Comparison of ENCODE assay signal across 8 cellular contexts in genomic region chr21:44873356-44874239, GRCh38. TPM values are rescaled to one million over a fixed set of nuclear protein-coding genes. Genes with fewer than 3 reads are reported as not detected.
DNase-seq lines count a peak whose midpoint lies in the region; ATAC-seq, FAIRE-seq and TF ChIP-seq lines count a peak whose summit lies in the region.

TSS of gene PTTG1IP (minus strand) at chr21:44873690. CDS start at chr21:44873616, 74 bp downstream.

- H4K8ac ChIP-seq in H1 (ENCODE audit: extremely low read depth, insufficient read depth, low read length) (peak within 1 kb of the TSS; percentile 94; the same call in 1 of the 2 replicates), mesenchymal stem cell (ENCODE audit: low read length) (peak within 1 kb of the TSS; percentile 63)

- no peak for TF ChIP-seq RAD21 in H1 (IDR thresholded peaks at IDR 0.05 in 1 of 2, conservative IDR thresholded peaks at IDR 0.05 in 1 of 2; ENCODE audit: low read depth in 2 of 2, low read length in 2 of 2)

- in situ Hi-C loops in Caki2 (cut with HindIII; ENCODE audit: low pct_unique_long_range_greater_than_20kb, low sequenced_read_pairs) = no loop called here

- 1% methylated on average over 36 of the region's 123 CpGs; no CpG with 5 or more reads in 1 of the 2 experiments for WGBS in H1 (ENCODE audit: extremely low coverage in 1 of 2, insufficient coverage in 1 of 2, insufficient read length in 1 of 2, insufficient replicate concordance in 2 of 2, low coverage in 1 of 2, low lambda C conversion rate in 2 of 2, missing lambda C conversion rate in 1 of 2), 2 experiments
- 1% methylated on average over 98 of the region's 123 CpGs for WGBS in mesenchymal stem cell

- CTCF ChIA-PET in activated CD8-positive, alpha-beta memory T cell treated with anti-CD3 and anti-CD28 coated beads, Interleukin-2, amount 10 ng/mL, durations not matched to agents 7 days and 5 days (lab: Charles Lee) = interaction anchor here (0.6 to 6.2 kb wide), 16 partner anchors 10 to 386 kb away, joined by 3 to 56 read pairs (median 4); partner anchors contain the start of genes SLX9, SUMO3 and UBE2G2
- CTCF ChIA-PET in H1 (lab: Charles Lee; ENCODE audit: partially characterized antibody) = interaction anchor here (0.7 to 1.7 kb wide), 6 partner anchors 20 to 73 kb away, joined by 3 to 7 read pairs (median 4); no protein-coding TSS in a partner anchor

- H2BK15ac ChIP-seq in H1 (ENCODE audit: low read length) = no peak within 1 kb of the TSS
- H2BK15ac ChIP-seq in mesenchymal stem cell (ENCODE audit: low read depth, poor library complexity, severe bottlenecking) = peak within 1 kb of the TSS; percentile 71

- no peaks in the 10 kb centered on the region for H3K36me3 Mint-ChIP-seq in activated CD8-positive, alpha-beta memory T cell treated with anti-CD3 and anti-CD28 coated beads, Interleukin-2, amount 10 ng/mL, durations not matched to agents 7 days and 5 days

- H3K36me3 ChIP-seq in HUES48 (ENCODE audit: control insufficient read depth, insufficient read depth, low read length) = no peaks in the 10 kb centered on the region
- peaks cover 16% of the 10 kb centered on the region for H3K36me3 ChIP-seq in NT2/D1 (ENCODE audit: insufficient read depth, insufficient read length, low read length)
- H3K36me3 ChIP-seq in H1 (ENCODE audit: control insufficient read depth in 2 of 4, insufficient read depth in 4 of 4, low read length in 3 of 4) = no peaks in the 10 kb centered on the region; a peak in 1 of 8 replicates
- H3K36me3 ChIP-seq in mesenchymal stem cell (ENCODE audit: control insufficient read depth in 1 of 2, insufficient read depth in 2 of 2, low read depth in 1 of 2, low read length in 2 of 2) = no peaks in the 10 kb centered on the region

- FAIRE-seq in H1 (lab: Jason Lieb, UNC) = no peak

- TF ChIP-seq EP300 in H1 (IDR thresholded peaks at IDR 0.05; ENCODE audit: borderline replicate concordance in 1 of 2, low read depth in 2 of 2, low read length in 2 of 2) = no peak

- ATAC-seq in GM21390 (IDR thresholded peaks at IDR 0.05; ENCODE audit: unreplicated experiment) = peak; percentile 65
- peak; percentile 86 for ATAC-seq in activated CD8-positive, alpha-beta memory T cell treated with anti-CD3 and anti-CD28 coated beads, Interleukin-2, amount 10 ng/mL, durations not matched to agents 7 days and 5 days

- no peak within 1 kb of the TSS for H2BK20ac ChIP-seq in H1 (ENCODE audit: low read length)

- no peaks in the 10 kb centered on the region for H3K9me3 ChIP-seq in HUES48 (ENCODE audit: control insufficient read depth, insufficient read depth, low read length)
- H3K9me3 ChIP-seq in NT2/D1 (ENCODE audit: insufficient read depth, low read length) = no peaks in the 10 kb centered on the region
- H3K9me3 ChIP-seq in H1 (ENCODE audit: insufficient read depth in 2 of 2, low read depth in 1 of 2, low read length in 1 of 2) = no peaks in the 10 kb centered on the region
- H3K9me3 ChIP-seq in mesenchymal stem cell (ENCODE audit: control insufficient read depth, low read length) = no peaks in the 10 kb centered on the region

- H2BK120ac ChIP-seq in H1 (replicated peaks; ENCODE audit: low read depth, low read length) (no peak within 1 kb of the TSS), mesenchymal stem cell (ENCODE audit: low read depth, low read length) (peak within 1 kb of the TSS; percentile 75)

- H3K4me3 Mint-ChIP-seq in activated CD8-positive, alpha-beta memory T cell treated with anti-CD3 and anti-CD28 coated beads, Interleukin-2, amount 10 ng/mL, durations not matched to agents 7 days and 5 days = peak within 1 kb of the TSS; percentile 86

- H3K18ac ChIP-seq in H1 (ENCODE audit: extremely low read depth, low read length) = peak within 1 kb of the TSS; percentile 75
- H3K18ac ChIP-seq in mesenchymal stem cell (ENCODE audit: low read depth in 1 of 2, low read length in 2 of 2) = peak within 1 kb of the TSS; percentile 88 to 98

- H3K4me3 ChIP-seq in HUES48 (ENCODE audit: low read depth, low read length) (peak within 1 kb of the TSS; percentile 89), NT2/D1 (ENCODE audit: insufficient read length, low read depth) (peak within 1 kb of the TSS; percentile 92), H1 (ENCODE audit: extremely low read depth in 1 of 4, insufficient read depth in 2 of 4, low read depth in 3 of 4, low read length in 4 of 4) (peak within 1 kb of the TSS; percentile 71 to 95 (median 78)), mesenchymal stem cell (ENCODE audit: insufficient read depth in 1 of 2, low read depth in 1 of 2, low read length in 2 of 2) (peak within 1 kb of the TSS; percentile 91 to 93)

- TF ChIP-seq CTCF in H1 (IDR thresholded peaks at IDR 0.05; ENCODE audit: control extremely low read depth in 1 of 3, insufficient read depth in 1 of 3, low read depth in 1 of 3, low read length in 3 of 3) = no peak

- H4K91ac ChIP-seq in H1 (replicated peaks; ENCODE audit: insufficient read length, low read length) = peak within 1 kb of the TSS; percentile 41
- H4K91ac ChIP-seq in mesenchymal stem cell (ENCODE audit: low read length) = peak within 1 kb of the TSS; percentile 88

- H3K27me3 Mint-ChIP-seq in activated CD8-positive, alpha-beta memory T cell treated with anti-CD3 and anti-CD28 coated beads, Interleukin-2, amount 10 ng/mL, durations not matched to agents 7 days and 5 days = no peaks in the 10 kb centered on the region

- peaks cover 41% of the 10 kb centered on the region for H3K4me1 Mint-ChIP-seq in activated CD8-positive, alpha-beta memory T cell treated with anti-CD3 and anti-CD28 coated beads, Interleukin-2, amount 10 ng/mL, durations not matched to agents 7 days and 5 days

- H3K4me1 ChIP-seq in HUES48 (ENCODE audit: control insufficient read depth, insufficient read depth, low read length) (peaks cover 27% of the 10 kb centered on the region), NT2/D1 (ENCODE audit: insufficient read depth, insufficient read length) (peaks cover 14% of the 10 kb centered on the region), H1 (replicated peaks in 1 of 4; ENCODE audit: control insufficient read depth in 3 of 4, insufficient read depth in 4 of 4, low read length in 3 of 4) (peaks cover 6 to 9% (median 7%) of the 10 kb centered on the region in 4 experiments), mesenchymal stem cell (ENCODE audit: control insufficient read depth, insufficient read depth, low read depth, low read length) (peaks cover 27% of the 10 kb centered on the region)

- H3K27ac ChIP-seq in HUES48 (ENCODE audit: low read depth, low read length) = peak within 1 kb of the TSS; percentile 72
- H3K27ac ChIP-seq in H1 (ENCODE audit: low read depth, low read length) = peak within 1 kb of the TSS; percentile 30
- peak within 1 kb of the TSS; percentile 24 for H3K27ac ChIP-seq in mesenchymal stem cell (ENCODE audit: low read length, poor library complexity, severe bottlenecking)

- H2AFZ ChIP-seq in H1 (ENCODE audit: low read length) (peak within 1 kb of the TSS; percentile 21), mesenchymal stem cell (ENCODE audit: low read depth, low read length) (no peak within 1 kb of the TSS)

- H2AK5ac ChIP-seq in H1 (ENCODE audit: low read depth, low read length) (no peak within 1 kb of the TSS; the same call in 1 of the 2 replicates), mesenchymal stem cell (ENCODE audit: low read length, severe bottlenecking) (no peak within 1 kb of the TSS)

- DNase-seq in Caki2 (ENCODE audit: low read depth) (peak; percentile 98), NT2/D1 (ENCODE audit: low read depth, low spot score) (peak; percentile 96), H1 (ENCODE audit: low read depth in 1 of 2, low spot score in 2 of 2) (peak; percentile 91 to 98), mesenchymal stem cell (peak; percentile 95)
- peak; percentile 99 for DNase-seq in activated CD8-positive, alpha-beta memory T cell treated with anti-CD3 and anti-CD28 coated beads, Interleukin-2, amount 10 ng/mL, durations not matched to agents 7 days and 5 days
- DNase-seq in stimulated activated CD8-positive, alpha-beta memory T cell treated with anti-CD3 and anti-CD28 coated beads, Interleukin-12 subunit alpha, Interleukin-12 subunit beta, amount 100 ng/mL, for 24 hours (ENCODE audit: extremely low read depth) = peak; percentile 98

- H3K4ac ChIP-seq in H1 (replicated peaks; ENCODE audit: insufficient read length, low read depth, low read length) = no peak within 1 kb of the TSS
- peak within 1 kb of the TSS; percentile 72 to 86 for H3K4ac ChIP-seq in mesenchymal stem cell (ENCODE audit: low read depth in 1 of 2, low read length in 2 of 2)

- peaks cover 19 to 27% of the 10 kb centered on the region in 2 experiments for H4K20me1 ChIP-seq in H1 (replicated peaks in 1 of 2; ENCODE audit: control insufficient read depth in 1 of 2, insufficient read depth in 2 of 2, low read length in 2 of 2)

- H3K4me2 ChIP-seq in H1 (ENCODE audit: insufficient read depth in 1 of 2, low read depth in 2 of 2, low read length in 2 of 2) (peak within 1 kb of the TSS; percentile 93 to 98), mesenchymal stem cell (ENCODE audit: low read length, poor library complexity, severe bottlenecking) (peak within 1 kb of the TSS; percentile 95)

- peak within 1 kb of the TSS; percentile 90 for H3K27ac Mint-ChIP-seq in activated CD8-positive, alpha-beta memory T cell treated with anti-CD3 and anti-CD28 coated beads, Interleukin-2, amount 10 ng/mL, durations not matched to agents 7 days and 5 days

- peak within 1 kb of the TSS; percentile 70 for H4K5ac ChIP-seq in H1 (ENCODE audit: insufficient read length, low read depth, low read length)

- H3K27me3 ChIP-seq in HUES48 (ENCODE audit: control insufficient read depth, insufficient read depth, low read length) (peaks cover 18% of the 10 kb centered on the region), NT2/D1 (ENCODE audit: insufficient read depth, insufficient read length) (peaks cover 20% of the 10 kb centered on the region), H1 (replicated peaks in 1 of 4; ENCODE audit: control insufficient read depth in 3 of 4, extremely low read depth in 1 of 4, insufficient read depth in 3 of 4, low read length in 3 of 4) (peaks cover 0 to 19% (median 15%) of the 10 kb centered on the region in 4 experiments; a peak in 5 of 7 replicates), mesenchymal stem cell (ENCODE audit: control insufficient read depth in 1 of 2, insufficient read depth in 1 of 2, low read length in 2 of 2) (no peaks in the 10 kb centered on the region)

- peaks cover 16% of the 10 kb centered on the region for H3K23me2 ChIP-seq in H1 (ENCODE audit: low read depth, low read length)

- H2BK12ac ChIP-seq in H1 (ENCODE audit: low read depth, low read length) (no peak within 1 kb of the TSS), mesenchymal stem cell (ENCODE audit: low read length in 2 of 2) (peak within 1 kb of the TSS in 1 of 2 experiments; percentile 76)

- peak within 1 kb of the TSS; percentile 48 for H3K9ac ChIP-seq in HUES48 (ENCODE audit: low read depth, low read length)
- H3K9ac ChIP-seq in NT2/D1 (ENCODE audit: insufficient read length, low read depth) = peak within 1 kb of the TSS; percentile 93
- peak within 1 kb of the TSS; percentile 62 to 83 (median 76) for H3K9ac ChIP-seq in H1 (replicated peaks in 1 of 4; ENCODE audit: extremely low read depth in 1 of 4, low read depth in 3 of 4, low read length in 3 of 4)
- peak within 1 kb of the TSS; percentile 91 for H3K9ac ChIP-seq in mesenchymal stem cell (ENCODE audit: low read length)

- POLR2A ChIA-PET in H1 (lab: Charles Lee; ENCODE audit: partially characterized antibody) = interaction anchor here (0.7 to 3.7 kb wide), 19 partner anchors 10 to 388 kb away, joined by 3 to 16 read pairs (median 5); partner anchors contain the start of genes ITGB2, SLX9 and UBE2G2

- no peak within 1 kb of the TSS for H3K14ac ChIP-seq in H1 (ENCODE audit: insufficient read length)
- H3K14ac ChIP-seq in mesenchymal stem cell (ENCODE audit: low read length in 2 of 2) = peak within 1 kb of the TSS in 1 of 2 experiments; percentile 96

- peak within 1 kb of the TSS; percentile 24 for H3K56ac ChIP-seq in H1 (replicated peaks; ENCODE audit: insufficient read length, low read depth, low read length)

- no peaks in the 10 kb centered on the region for H3K9me3 Mint-ChIP-seq in activated CD8-positive, alpha-beta memory T cell treated with anti-CD3 and anti-CD28 coated beads, Interleukin-2, amount 10 ng/mL, durations not matched to agents 7 days and 5 days (ENCODE audit: low read depth)

- H3K23ac ChIP-seq in H1 (ENCODE audit: insufficient read length) = no peak within 1 kb of the TSS
- peak within 1 kb of the TSS in 1 of 2 experiments; percentile 91 for H3K23ac ChIP-seq in mesenchymal stem cell (ENCODE audit: low read length in 2 of 2)

- H3K79me1 ChIP-seq in H1 (ENCODE audit: low read depth, low read length) (peaks cover 16% of the 10 kb centered on the region), mesenchymal stem cell (replicated peaks; ENCODE audit: low read length, poor library complexity, severe bottlenecking) (no peaks in the 10 kb centered on the region)

- peak in 1 of 2 experiments; percentile 62; a peak in 2 of 3 replicates for TF ChIP-seq POLR2A in H1 (IDR thresholded peaks at IDR 0.05; ENCODE audit: control extremely low read depth in 1 of 2, low read depth in 2 of 2, low read length in 2 of 2)

- peaks cover 36 to 45% of the 10 kb centered on the region in 2 experiments for H3K79me2 ChIP-seq in H1 (ENCODE audit: control insufficient read depth in 1 of 2, insufficient read depth in 2 of 2, low read length in 2 of 2)

- H2BK5ac ChIP-seq in H1 (ENCODE audit: low read depth, low read length) (no peak within 1 kb of the TSS), mesenchymal stem cell (ENCODE audit: low read depth, low read length, poor library complexity, severe bottlenecking) (peak within 1 kb of the TSS; percentile 46)

RNA-seq across cellular contexts. Expression of gene PTTG1IP, which starts in this region (rescaled TPM):
- total RNA-seq in Caki2 (2014; rRNA removed; shearing (Covaris generic); ENCODE audit: low replicate concordance) = 423 and 427 TPM in 2 replicates
- total RNA-seq in activated CD8-positive, alpha-beta memory T cell treated with anti-CD3 and anti-CD28 coated beads, Interleukin-2, amount 10 ng/mL, durations not matched to agents 7 days and 5 days = 10 to 100 TPM; 46.0 to 49.9 TPM
- total RNA-seq in H1 (2021; fragmentation: NEBNext Ultra II Directional; extraction: Animal tissue kit (Norgen Biotek cat#: 25700)) = 124 and 130 TPM in 2 replicates
- polyA plus RNA-seq in H1 (2011; rRNA removed) = 88.9 and 90.8 TPM in 2 replicates
- polyA plus RNA-seq in H1 (2011; cell fraction: cytosol; rRNA removed) = 98.5 TPM
- polyA plus RNA-seq in H1 (2011; cell fraction: nucleus; rRNA removed) = 76.0 TPM
- 76.4 to 95.3 TPM (median 87.0 TPM) in 4 replicates for polyA plus RNA-seq in H1 (2012, experiment 1 of 2)
- polyA plus RNA-seq in H1 (2012, experiment 2 of 2) = 117 TPM
- polyA plus RNA-seq in H1 (2013, experiment 1 of 2) = 140 TPM
- 172 TPM for polyA plus RNA-seq in H1 (2013, experiment 2 of 2)
- 63.7 and 69.2 TPM in 2 replicates for polyA minus RNA-seq in H1 (2011; rRNA and poly(A)+ RNA removed)
- polyA minus RNA-seq in H1 (2011; cell fraction: cytosol; rRNA and poly(A)+ RNA removed) = 110 TPM
- 39.1 TPM for polyA minus RNA-seq in H1 (2011; cell fraction: nucleus; rRNA and poly(A)+ RNA removed)
- 262 TPM for polyA plus RNA-seq in mesenchymal stem cell (2013, experiment 1 of 2)
- 266 TPM for polyA plus RNA-seq in mesenchymal stem cell (2013, experiment 2 of 2)

Comparison
In these comparisons a context has a peak if more than half of its experiments do, and no peak if none do; other contexts are left out.
1. Peak in every context shown above with its lines: DNase-seq, ATAC-seq, H3K4me3 ChIP-seq and H3K27ac ChIP-seq.